1 cellular context compared by ENCODE assay signal in genomic region chr6:162099685-162100084, GRCh38.
TF ChIP-seq lines count a peak whose summit lies in the region.

No MANE protein-coding gene starts in this region.

TF ChIP-seq in IMR-90, 13 proteins besides CTCF, POLR2A, EP300 and RAD21 (continued from another document):
- TF ChIP-seq ELK1 (IDR thresholded peaks at IDR 0.05; ENCODE audit: borderline replicate concordance, low read depth, low read length) (no peak), MAFK (IDR thresholded peaks at IDR 0.05; ENCODE audit: low read depth, low read length) (no peak), CEBPB (IDR thresholded peaks at IDR 0.05; ENCODE audit: low read depth, low read length) (peak; percentile 93), MXI1 (IDR thresholded peaks at IDR 0.05; ENCODE audit: borderline replicate concordance, low read depth, low read length) (no peak), NFE2L2 (IDR thresholded peaks at IDR 0.05; ENCODE audit: low read depth, low read length) (no peak), RCOR1 (IDR thresholded peaks at IDR 0.05; ENCODE audit: insufficient replicate concordance, low read length) (no peak)
